In the genomic region with DNA sequence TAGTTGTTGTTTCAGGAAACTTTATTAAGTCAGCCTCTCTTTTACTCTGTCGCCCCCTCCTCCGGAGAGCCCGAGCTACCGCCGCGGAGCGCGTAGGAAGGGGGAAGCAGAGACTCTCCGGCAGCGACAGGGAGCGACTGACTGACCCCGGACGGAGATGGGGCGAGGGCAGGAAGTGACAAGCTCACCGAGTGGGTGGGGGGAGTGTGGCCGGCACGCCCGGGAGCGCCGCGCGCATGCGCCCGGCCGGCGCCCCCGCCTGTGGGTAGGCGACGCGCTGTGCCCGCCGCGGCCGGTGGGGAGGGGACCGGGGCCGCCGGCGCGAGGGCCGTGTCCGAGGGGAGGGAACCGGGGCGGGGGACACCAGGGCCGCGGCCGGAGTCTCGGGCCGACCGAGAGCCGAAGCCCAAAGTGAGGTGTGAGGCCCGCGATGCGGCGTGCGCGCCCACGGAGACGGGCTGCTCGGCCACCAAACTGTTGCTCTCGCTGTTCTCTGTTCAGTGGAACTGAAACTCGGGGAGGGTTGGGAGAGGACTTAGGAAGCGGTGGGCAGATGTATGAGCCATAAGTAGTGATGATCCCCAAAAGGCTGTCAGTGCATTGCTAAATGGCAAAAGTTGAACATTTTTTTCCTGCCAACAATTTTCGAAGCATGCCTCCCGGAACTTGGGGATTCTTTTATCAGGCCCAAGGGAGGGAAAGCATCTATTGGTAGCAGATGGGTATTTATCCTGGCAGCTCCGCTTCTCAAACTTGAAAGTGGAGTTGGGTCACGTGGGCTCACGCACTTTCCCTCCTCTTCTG, we compare ENCODE assay signal across 8 cellular contexts. TPM values are rescaled to one million over a fixed set of nuclear protein-coding genes. Genes with fewer than 3 reads are reported as not detected.
DNase-seq lines count a peak whose midpoint lies in the region; ATAC-seq and TF ChIP-seq lines count a peak whose summit lies in the region.

Gene ZNF800, minus strand, starts transcription at position 143 of the 804 bp plus-strand sequence. CDS start 1,151 bp downstream, outside the sequence.

- H3K4me3 Mint-ChIP-seq in activated naive CD4-positive, alpha-beta T cell treated with anti-CD3 and anti-CD28 coated beads, Interleukin-2, amount 10 ng/mL, durations not matched to agents 7 days and 5 days: peak within 1 kb of the TSS; percentile 90

- peaks cover 20% of the 10 kb centered on the region for H3K27me3 Mint-ChIP-seq in activated naive CD4-positive, alpha-beta T cell treated with anti-CD3 and anti-CD28 coated beads, Interleukin-2, amount 10 ng/mL, durations not matched to agents 7 days and 5 days

- peaks cover 3% of the 10 kb centered on the region; the same call in 1 of the 2 replicates for H3K4me1 ChIP-seq in HEK293 (ENCODE audit: control insufficient read depth, insufficient read depth, low read length)
- peaks cover 0 to 47% (median 10%) of the 10 kb centered on the region in 3 donors for H3K4me1 ChIP-seq in gastroesophageal sphincter

- H3K27ac ChIP-seq in HEK293 (ENCODE audit: extremely low read depth, low read depth, low read length) (peak within 1 kb of the TSS; percentile 57), SK-N-MC (peak within 1 kb of the TSS; percentile 89), gastroesophageal sphincter (peak within 1 kb of the TSS; percentile 90 to 98 (median 94))

- no peak for TF ChIP-seq EP300 in gastroesophageal sphincter (IDR thresholded peaks at IDR 0.05)

- H3K27ac Mint-ChIP-seq in activated naive CD4-positive, alpha-beta T cell treated with anti-CD3 and anti-CD28 coated beads, Interleukin-2, amount 10 ng/mL, durations not matched to agents 7 days and 5 days: peak within 1 kb of the TSS; percentile 99

- no peaks in the 10 kb centered on the region for H3K27me3 ChIP-seq in gastroesophageal sphincter

- peaks cover 31% of the 10 kb centered on the region for H3K36me3 Mint-ChIP-seq in activated naive CD4-positive, alpha-beta T cell treated with anti-CD3 and anti-CD28 coated beads, Interleukin-2, amount 10 ng/mL, durations not matched to agents 7 days and 5 days

- H3K36me3 ChIP-seq in HEK293 (ENCODE audit: control insufficient read depth in 2 of 2, insufficient read depth in 1 of 2, low read length in 2 of 2) (peaks cover 0 to 22% of the 10 kb centered on the region in 2 experiments; a peak in 2 of 3 replicates), SK-N-MC (ENCODE audit: insufficient read depth, low read length) (peaks cover 30% of the 10 kb centered on the region), gastroesophageal sphincter (peaks cover 0 to 14% of the 10 kb centered on the region in 2 donors)

- no peaks in the 10 kb centered on the region for H3K9me3 Mint-ChIP-seq in activated naive CD4-positive, alpha-beta T cell treated with anti-CD3 and anti-CD28 coated beads, Interleukin-2, amount 10 ng/mL, durations not matched to agents 7 days and 5 days

- peak; percentile 98 for ATAC-seq in gastroesophageal sphincter

- peaks cover 55% of the 10 kb centered on the region for H3K4me1 Mint-ChIP-seq in activated naive CD4-positive, alpha-beta T cell treated with anti-CD3 and anti-CD28 coated beads, Interleukin-2, amount 10 ng/mL, durations not matched to agents 7 days and 5 days

- TF ChIP-seq CTCF in HEK293 (tag by site-specific recombination; IDR thresholded peaks at IDR 0.05): no peak
- TF ChIP-seq CTCF in gastroesophageal sphincter (IDR thresholded peaks at IDR 0.05): peak in 3 of 4 experiments; percentile 1 to 14 (median 2)

- no peaks in the 10 kb centered on the region for H3K9me3 ChIP-seq in HEK293 (ENCODE audit: control insufficient read depth, insufficient read depth, low read depth, low read length)
- no peaks in the 10 kb centered on the region for H3K9me3 ChIP-seq in SK-N-MC (ENCODE audit: low read depth, low read length)
- H3K9me3 ChIP-seq in gastroesophageal sphincter: no peaks in the 10 kb centered on the region

- H3K4me3 ChIP-seq in HEK293 (ENCODE audit: low read depth, low read length) (peak within 1 kb of the TSS; percentile 97), SK-N-MC (peak within 1 kb of the TSS; percentile 95), gastroesophageal sphincter (peak within 1 kb of the TSS; percentile 82 to 99)

- POLR2A ChIA-PET in HEK293 (lab: Yijun Ruan, JAX): interaction anchor here (0.5 to 2.1 kb wide), 16 partner anchors 10 to 837 kb away, joined by 3 to 14 read pairs (median 4); partner anchors contain the start of gene GRM8

- WGBS in gastroesophageal sphincter (ENCODE audit: low coverage in 1 of 2), 2 donors: 0 to 2% methylated on average over 6 to 15 of the region's 67 CpGs

- H3K9ac ChIP-seq in SK-N-MC (ENCODE audit: insufficient read length): peak within 1 kb of the TSS; percentile 86

- CTCF ChIA-PET in HEK293 (lab: Yijun Ruan, JAX): interaction anchor here (0.6 to 1.7 kb wide), 4 partner anchors 39 to 55 kb away, joined by 3 to 4 read pairs (median 4); no protein-coding TSS in a partner anchor
- CTCF ChIA-PET in activated naive CD4-positive, alpha-beta T cell treated with anti-CD3 and anti-CD28 coated beads, Interleukin-2, amount 10 ng/mL, durations not matched to agents 7 days and 5 days (lab: Charles Lee): interaction anchor here (0.5 to 1.8 kb wide), 3 partner anchors 22 to 517 kb away, joined by 3 to 5 read pairs (median 4); no protein-coding TSS in a partner anchor

- DNase-seq in GM03348 (ENCODE audit: low spot score) (peak; percentile 99), NAMALWA (ENCODE audit: low spot score) (peak; percentile 94), SK-N-MC (ENCODE audit: low read depth, low spot score) (peak; percentile 60), nucleus accumbens (lab: John Stamatoyannopoulos, UW) (peak; percentile 11 to 93 (median 86)), superior temporal gyrus (ENCODE audit: extremely low spot score) (peak; percentile 89)
- DNase-seq in activated naive CD4-positive, alpha-beta T cell treated with anti-CD3 and anti-CD28 coated beads, Interleukin-2, amount 10 ng/mL, durations not matched to agents 7 days and 5 days: peak; percentile 91

- TF ChIP-seq POLR2A in gastroesophageal sphincter (IDR thresholded peaks at IDR 0.05): peak; percentile 89

TF ChIP-seq in HEK293, 187 proteins besides CTCF, POLR2A, EP300 and RAD21 (continues in another document):
- TF ChIP-seq, protein P1, sequence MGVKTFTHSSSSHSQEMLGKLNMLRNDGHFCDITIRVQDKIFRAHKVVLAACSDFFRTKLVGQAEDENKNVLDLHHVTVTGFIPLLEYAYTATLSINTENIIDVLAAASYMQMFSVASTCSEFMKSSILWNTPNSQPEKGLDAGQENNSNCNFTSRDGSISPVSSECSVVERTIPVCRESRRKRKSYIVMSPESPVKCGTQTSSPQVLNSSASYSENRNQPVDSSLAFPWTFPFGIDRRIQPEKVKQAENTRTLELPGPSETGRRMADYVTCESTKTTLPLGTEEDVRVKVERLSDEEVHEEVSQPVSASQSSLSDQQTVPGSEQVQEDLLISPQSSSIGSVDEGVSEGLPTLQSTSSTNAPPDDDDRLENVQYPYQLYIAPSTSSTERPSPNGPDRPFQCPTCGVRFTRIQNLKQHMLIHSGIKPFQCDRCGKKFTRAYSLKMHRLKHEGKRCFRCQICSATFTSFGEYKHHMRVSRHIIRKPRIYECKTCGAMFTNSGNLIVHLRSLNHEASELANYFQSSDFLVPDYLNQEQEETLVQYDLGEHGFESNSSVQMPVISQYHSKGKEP (tag by site-specific recombination; IDR thresholded peaks at IDR 0.05): no peak
- TF ChIP-seq ZNF394 (tag by site-specific recombination; IDR thresholded peaks at IDR 0.05; ENCODE audit: borderline replicate concordance): 0 out of 2 replicates have a peak, but pooled peaks have one; percentile 18
- TF ChIP-seq BCL11B (tag by site-specific recombination; IDR thresholded peaks at IDR 0.05; ENCODE audit: low read depth): no peak
- TF ChIP-seq ZNF510 (tag by site-specific recombination; IDR thresholded peaks at IDR 0.05; ENCODE audit: insufficient replicate concordance): no peak
- peak; percentile 93 for TF ChIP-seq ZNF341 (tag by site-specific recombination; IDR thresholded peaks at IDR 0.05; ENCODE audit: low read depth)
- TF ChIP-seq ZFP69B (tag by site-specific recombination; IDR thresholded peaks at IDR 0.05): peak; percentile 36; the same call in 1 of the 2 replicates
- TF ChIP-seq SP2 (tag by site-specific recombination; IDR thresholded peaks at IDR 0.05): peak; percentile 53
- TF ChIP-seq ZNF274 (IDR thresholded peaks at IDR 0.05; ENCODE audit: low read length): no peak
- no peak for TF ChIP-seq ZNF274 (tag by site-specific recombination; IDR thresholded peaks at IDR 0.05; ENCODE audit: borderline replicate concordance)
- TF ChIP-seq ZFP37 (tag by site-specific recombination; IDR thresholded peaks at IDR 0.05): peak; percentile 65; the same call in 1 of the 2 replicates
- TF ChIP-seq, protein P2, sequence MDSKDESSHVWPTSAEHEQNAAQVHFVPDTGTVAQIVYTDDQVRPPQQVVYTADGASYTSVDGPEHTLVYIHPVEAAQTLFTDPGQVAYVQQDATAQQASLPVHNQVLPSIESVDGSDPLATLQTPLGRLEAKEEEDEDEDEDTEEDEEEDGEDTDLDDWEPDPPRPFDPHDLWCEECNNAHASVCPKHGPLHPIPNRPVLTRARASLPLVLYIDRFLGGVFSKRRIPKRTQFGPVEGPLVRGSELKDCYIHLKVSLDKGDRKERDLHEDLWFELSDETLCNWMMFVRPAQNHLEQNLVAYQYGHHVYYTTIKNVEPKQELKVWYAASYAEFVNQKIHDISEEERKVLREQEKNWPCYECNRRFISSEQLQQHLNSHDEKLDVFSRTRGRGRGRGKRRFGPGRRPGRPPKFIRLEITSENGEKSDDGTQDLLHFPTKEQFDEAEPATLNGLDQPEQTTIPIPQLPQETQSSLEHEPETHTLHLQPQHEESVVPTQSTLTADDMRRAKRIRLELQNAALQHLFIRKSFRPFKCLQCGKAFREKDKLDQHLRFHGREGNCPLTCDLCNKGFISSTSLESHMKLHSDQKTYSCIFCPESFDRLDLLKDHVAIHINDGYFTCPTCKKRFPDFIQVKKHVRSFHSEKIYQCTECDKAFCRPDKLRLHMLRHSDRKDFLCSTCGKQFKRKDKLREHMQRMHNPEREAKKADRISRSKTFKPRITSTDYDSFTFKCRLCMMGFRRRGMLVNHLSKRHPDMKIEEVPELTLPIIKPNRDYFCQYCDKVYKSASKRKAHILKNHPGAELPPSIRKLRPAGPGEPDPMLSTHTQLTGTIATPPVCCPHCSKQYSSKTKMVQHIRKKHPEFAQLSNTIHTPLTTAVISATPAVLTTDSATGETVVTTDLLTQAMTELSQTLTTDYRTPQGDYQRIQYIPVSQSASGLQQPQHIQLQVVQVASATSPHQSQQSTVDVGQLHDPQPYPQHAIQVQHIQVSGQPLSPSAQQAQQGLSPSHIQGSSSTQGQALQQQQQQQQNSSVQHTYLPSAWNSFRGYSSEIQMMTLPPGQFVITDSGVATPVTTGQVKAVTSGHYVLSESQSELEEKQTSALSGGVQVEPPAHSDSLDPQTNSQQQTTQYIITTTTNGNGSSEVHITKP (tag by site-specific recombination; IDR thresholded peaks at IDR 0.05): no peak
- TF ChIP-seq SP7 (tag by site-specific recombination; IDR thresholded peaks at IDR 0.05): peak; percentile 9; the same call in 1 of the 2 replicates
- TF ChIP-seq GLIS2 (tag by site-specific recombination; IDR thresholded peaks at IDR 0.05): no peak
- 0 out of 2 replicates have a peak, but pooled peaks have one; percentile 12 for TF ChIP-seq ZNF10 (tag by site-specific recombination; IDR thresholded peaks at IDR 0.05)

RNA-seq across cellular contexts. Expression of gene ZNF800, which starts in this region (rescaled TPM):
- 10 to 100 TPM; 33.8 to 37.3 (median 35.1) TPM for total RNA-seq in gastroesophageal sphincter

Comparison
In these comparisons a context has a peak if more than half of its experiments do, and no peak if none do; other contexts are left out.
1. Peak in every context shown above with its lines: DNase-seq, ATAC-seq, H3K4me3 ChIP-seq and H3K27ac ChIP-seq.